ENCODE assay signal across 11 cellular contexts in genomic region chr11:87454246-87454645, GRCh38.
DNase-seq lines count a peak whose midpoint lies in the region; ATAC-seq and TF ChIP-seq lines count a peak whose summit lies in the region.
"Had no signal": no experiment of that assay in that cellular context is flagged by ENCODE, and none has a peak within 500 bp of the region (broad histone marks: within the 10 kb centered on the region; RNA-seq: fewer than 3 reads in every experiment).

No MANE protein-coding gene starts in this region.

- CTCF ChIA-PET in MCF 10A (lab: Yijun Ruan, JAX), result interaction anchor here (1.1 to 2.4 kb wide), 2 partner anchors 10 to 33 kb away, joined by 4 to 15 read pairs; no protein-coding TSS in a partner anchor
- CTCF ChIA-PET in OCI-LY7 (lab: Charles Lee; ENCODE audit: unreplicated experiment), result interaction anchor here (1.0 to 1.2 kb wide), 2 partner anchors 98 to 101 kb away, joined by 3 to 11 read pairs; no protein-coding TSS in a partner anchor

- H3K36me3 ChIP-seq in breast epithelium (no peaks in the 10 kb centered on the region), OCI-LY7 (ENCODE audit: insufficient read depth, low read length) (peaks cover 13% of the 10 kb centered on the region)

- BruUV-seq in MCF 10A (replicated peaks; lab: Mats Ljungman, UMichigan) (no TSS peak), OCI-LY7 (replicated peaks; lab: Mats Ljungman, UMichigan) (no TSS peak)

- no peak for TF ChIP-seq POLR2A in breast epithelium (IDR thresholded peaks at IDR 0.05)

- H3K9me3 Mint-ChIP-seq in MCF 10A (ENCODE audit: unreplicated experiment), result no peaks in the 10 kb centered on the region
- H3K9me3 Mint-ChIP-seq in activated naive CD4-positive, alpha-beta T cell treated with anti-CD3 and anti-CD28 coated beads, Interleukin-2, amount 50 U/mL, for 72 hours, result no peaks in the 10 kb centered on the region

- H3K9me3 ChIP-seq in breast epithelium (no peaks in the 10 kb centered on the region), OCI-LY7 (ENCODE audit: low read length) (no peaks in the 10 kb centered on the region; the same call in 1 of the 2 replicates)

- H3K27ac ChIP-seq in breast epithelium (no peak overlapping the region), OCI-LY7 (ENCODE audit: low read depth, low read length, poor library complexity, severe bottlenecking) (peak overlapping the region; percentile 96)

- peak overlapping the region; percentile 82 for H3K4me2 ChIP-seq in OCI-LY7 (ENCODE audit: low read length)

- POLR2A ChIA-PET in MCF 10A (lab: Yijun Ruan, JAX) (no interaction called here), OCI-LY7 (lab: Charles Lee) (interaction anchor here (0.6 to 2.7 kb wide), 16 partner anchors 10 to 519 kb away, joined by 3 to 15 read pairs (median 4); no protein-coding TSS in a partner anchor)

- H3K4me3 ChIP-seq in breast epithelium, result no peak overlapping the region
- H3K4me3 ChIP-seq in OCI-LY7 (ENCODE audit: low read depth, low read length, poor library complexity, severe bottlenecking), result peak overlapping the region; percentile 55
- H3K4me3 ChIP-seq: lung had no signal

- peaks cover 6% of the 10 kb centered on the region for H3K4me1 Mint-ChIP-seq in MCF 10A (ENCODE audit: insufficient read depth, unreplicated experiment)

- no peaks in the 10 kb centered on the region for H4K20me1 ChIP-seq in OCI-LY7 (ENCODE audit: insufficient read depth, low read length)

- H3K4me3 Mint-ChIP-seq in MCF 10A (ENCODE audit: unreplicated experiment), result no peak overlapping the region

- intact Hi-C loops in MCF 10A (cut with micrococcal nuclease) (no loop called here), breast epithelium (cut with DNase I; ENCODE audit: low total_unique reads) (no loop called here), OCI-LY7 (cut with micrococcal nuclease; ENCODE audit: unreplicated experiment) (loop anchor here (1.0 to 5.0 kb wide), 5 partner anchors 33 to 883 kb away; partner anchors contain the start of gene CTSC)

- DNase-seq in MCF 10A (ENCODE audit: unreplicated experiment) (peak; percentile 16), breast epithelium (ENCODE audit: low spot score in 2 of 2) (no peak), OCI-LY7 (ENCODE audit: low spot score) (peak; percentile 91), superior temporal gyrus (ENCODE audit: extremely low spot score) (peak; percentile 52), kidney glomerular epithelial cell (lab: John Stamatoyannopoulos, UW) (no peak)
- DNase-seq in activated CD4-positive, CD25-positive, alpha-beta regulatory T cell (lab: John Stamatoyannopoulos, UW), result no peak
- no peak for DNase-seq in activated naive CD4-positive, alpha-beta T cell treated with anti-CD3 and anti-CD28 coated beads, Interleukin-2, amount 50 U/mL, for 72 hours (ENCODE audit: low spot score in 2 of 2)
- DNase-seq: ACHN had no signal

- H3K27me3 ChIP-seq in breast epithelium, result no peaks in the 10 kb centered on the region

- H3K9me2 ChIP-seq in OCI-LY7 (ENCODE audit: insufficient read depth, low read length), result no peaks in the 10 kb centered on the region

- no peaks in the 10 kb centered on the region for H3K27me3 Mint-ChIP-seq in MCF 10A (ENCODE audit: insufficient read depth, unreplicated experiment)

- H3K27ac Mint-ChIP-seq in MCF 10A (ENCODE audit: low read depth, unreplicated experiment), result no peak overlapping the region
- no peak overlapping the region for H3K27ac Mint-ChIP-seq in activated naive CD4-positive, alpha-beta T cell treated with anti-CD3 and anti-CD28 coated beads, Interleukin-2, amount 50 U/mL, for 72 hours

- H2AFZ ChIP-seq in OCI-LY7 (ENCODE audit: low read length), result peak overlapping the region; percentile 28; the same call in 1 of the 2 replicates

- no peaks in the 10 kb centered on the region for H3K36me3 Mint-ChIP-seq in MCF 10A (ENCODE audit: insufficient read depth, unreplicated experiment)
- no peaks in the 10 kb centered on the region for H3K36me3 Mint-ChIP-seq in activated naive CD4-positive, alpha-beta T cell treated with anti-CD3 and anti-CD28 coated beads, Interleukin-2, amount 50 U/mL, for 72 hours

- H3K4me1 ChIP-seq in breast epithelium (no peaks in the 10 kb centered on the region), OCI-LY7 (ENCODE audit: insufficient read depth, low read length, poor library complexity, severe bottlenecking) (peaks cover 82% of the 10 kb centered on the region)

- peaks cover 16% of the 10 kb centered on the region; the same call in 1 of the 2 replicates for H3K79me2 ChIP-seq in OCI-LY7 (ENCODE audit: insufficient read depth, low read depth, low read length)

- peak; percentile 60 for ATAC-seq in HG03039 (IDR thresholded peaks at IDR 0.05; ENCODE audit: unreplicated experiment)
- no peak for ATAC-seq in activated naive CD4-positive, alpha-beta T cell treated with anti-CD3 and anti-CD28 coated beads, Interleukin-2, amount 50 U/mL, for 72 hours
- ATAC-seq: sciatic nerve had no signal

- TF ChIP-seq CTCF in MCF 10A (IDR thresholded peaks at IDR 0.05; ENCODE audit: unreplicated experiment), result no peak
- no peak for TF ChIP-seq CTCF in breast epithelium (IDR thresholded peaks at IDR 0.05)
- no peak for TF ChIP-seq CTCF in OCI-LY7 (conservative IDR thresholded peaks at IDR 0.05; ENCODE audit: low read length)

Comparison
In these comparisons a context has a peak if more than half of its experiments do, and no peak if none do; other contexts are left out.
1. DNase-seq: peak in MCF 10A (single experiment), OCI-LY7 (single experiment) and superior temporal gyrus (single experiment); none in breast epithelium (0 of 2), activated CD4-positive, CD25-positive, alpha-beta regulatory T cell (0 of 4), activated naive CD4-positive, alpha-beta T cell treated with anti-CD3 and anti-CD28 coated beads, Interleukin-2, amount 50 U/mL, for 72 hours (0 of 2) and kidney glomerular epithelial cell (single experiment).